In the genomic region with DNA sequence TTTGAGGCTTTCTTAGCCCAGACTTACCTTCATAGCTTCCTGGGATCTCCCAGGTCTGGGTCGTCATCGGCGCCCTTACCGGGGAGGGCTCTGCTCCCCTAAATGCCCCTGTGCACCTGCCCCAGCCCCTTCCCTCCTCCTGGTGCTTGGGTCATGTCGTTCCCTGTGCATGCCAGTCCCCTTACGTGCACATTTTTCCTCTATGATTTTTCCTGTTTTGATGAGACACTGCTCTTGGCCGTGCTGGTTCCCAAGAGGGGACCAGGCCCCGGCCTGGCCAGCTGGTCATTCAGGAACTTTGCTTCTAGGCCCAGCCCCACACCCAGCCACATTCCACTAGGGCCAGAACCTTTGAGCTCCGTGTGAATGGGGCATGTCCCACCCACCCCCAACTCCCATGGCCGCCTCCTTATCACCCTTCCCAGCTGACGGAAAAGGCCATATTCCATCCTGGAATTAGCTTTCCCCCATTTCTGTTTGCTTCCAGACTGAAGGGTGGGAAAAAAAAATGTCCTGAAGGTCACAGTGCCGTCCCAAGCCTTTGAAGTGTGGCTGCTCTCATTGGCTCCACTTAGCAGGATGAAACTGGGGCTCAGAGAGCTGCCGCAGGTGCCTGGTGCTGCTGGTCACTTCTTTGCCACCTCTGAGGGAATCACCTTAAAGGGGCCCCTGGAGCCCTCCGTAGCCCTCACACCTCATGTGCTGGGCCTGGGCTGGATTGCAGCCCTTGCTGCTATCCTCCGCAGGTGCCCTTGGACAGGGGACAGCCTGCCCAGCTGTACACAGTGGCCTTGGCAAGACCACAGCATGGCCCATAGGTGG, we compare ENCODE assay signal across 12 cellular contexts. TPM values are rescaled to one million over a fixed set of nuclear protein-coding genes. Genes with fewer than 3 reads are reported as not detected.
DNase-seq lines count a peak whose midpoint lies in the region; ATAC-seq and TF ChIP-seq lines count a peak whose summit lies in the region.
"Had no signal": no experiment of that assay in that cellular context is flagged by ENCODE, and none has a peak within 500 bp of the region (broad histone marks: within the 10 kb centered on the region; RNA-seq: fewer than 3 reads in every experiment).

No MANE protein-coding gene starts in this region.

- H3K27ac ChIP-seq in adipose tissue (ENCODE audit: low read depth, low read length) (peak overlapping the region; percentile 83), OCI-LY7 (ENCODE audit: low read depth, low read length, poor library complexity, severe bottlenecking) (no peak overlapping the region)

- POLR2A ChIA-PET in OCI-LY7 (lab: Charles Lee) = interaction anchor here (1.3 to 1.5 kb wide), 3 partner anchors 10 to 23 kb away, joined by 4 to 5 read pairs (median 4); no protein-coding TSS in a partner anchor

- H3K9me3 ChIP-seq in OCI-LY7 (ENCODE audit: low read length) = no peaks in the 10 kb centered on the region
- H3K9me3 ChIP-seq: HAP-1 had no signal

- no peak overlapping the region for H3K4me2 ChIP-seq in OCI-LY7 (ENCODE audit: low read length)

- DNase-seq in Daoy (ENCODE audit: low read depth) (peak; percentile 67), left cardiac atrium (peak; percentile 91), renal cortical epithelial cell (ENCODE audit: low read depth) (peak; percentile 83), midbrain (lab: John Stamatoyannopoulos, UW) (no peak), OCI-LY7 (ENCODE audit: low spot score) (no peak)
- DNase-seq: activated CD4-positive, alpha-beta memory T cell treated with anti-CD3 and anti-CD28 coated beads, Interleukin-2, amount 10 ng/mL, durations not matched to agents 7 days and 5 days; hippocampal formation; NCI-H1436 had no signal

- peaks cover 8% of the 10 kb centered on the region; the same call in 1 of the 2 replicates for H3K79me2 ChIP-seq in OCI-LY7 (ENCODE audit: insufficient read depth, low read depth, low read length)

- H3K9me2 ChIP-seq in OCI-LY7 (ENCODE audit: insufficient read depth, low read length) = no peaks in the 10 kb centered on the region

- H4K20me1 ChIP-seq in OCI-LY7 (ENCODE audit: insufficient read depth, low read length) = peaks cover 5% of the 10 kb centered on the region; the same call in 1 of the 2 replicates

- H3K36me3 ChIP-seq in OCI-LY7 (ENCODE audit: insufficient read depth, low read length) = peaks cover 25% of the 10 kb centered on the region; the same call in 1 of the 2 replicates
- H3K36me3 ChIP-seq: HAP-1 had no signal

- no TSS peak for BruUV-seq in OCI-LY7 (replicated peaks; lab: Mats Ljungman, UMichigan)

- no peaks in the 10 kb centered on the region for H3K4me1 ChIP-seq in OCI-LY7 (ENCODE audit: insufficient read depth, low read length, poor library complexity, severe bottlenecking)
- H3K4me1 ChIP-seq: HAP-1 had no signal

- ATAC-seq in left cardiac atrium (peak; percentile 44 to 67), GM21737 (IDR thresholded peaks at IDR 0.05; ENCODE audit: unreplicated experiment) (no peak), HG03108 (IDR thresholded peaks at IDR 0.05; ENCODE audit: unreplicated experiment) (no peak)

- no peak overlapping the region for H2AFZ ChIP-seq in OCI-LY7 (ENCODE audit: low read length)

- H3K4me3 ChIP-seq in OCI-LY7 (ENCODE audit: low read depth, low read length, poor library complexity, severe bottlenecking) = no peak overlapping the region
- H3K4me3 ChIP-seq: HAP-1 had no signal

- intact Hi-C loops in left cardiac atrium (cut with DNase I) = no loop called here
- intact Hi-C loops in OCI-LY7 (cut with micrococcal nuclease; ENCODE audit: unreplicated experiment) = no loop called here

- TF ChIP-seq CTCF in OCI-LY7 (conservative IDR thresholded peaks at IDR 0.05; ENCODE audit: low read length) = no peak

- CTCF ChIA-PET in OCI-LY7 (lab: Charles Lee; ENCODE audit: unreplicated experiment) = no interaction called here

- WGBS in adipose tissue, 3 donors = 39 to 55% (median 50%) methylated on average over 15 of the region's 15 CpGs

RNA-seq across cellular contexts. Expression of gene ERGIC1, which starts 25.1 kb away (rescaled TPM):
- 77.2 and 77.4 TPM in 2 replicates for total RNA-seq in Daoy (2014; rRNA removed; shearing (Covaris generic))
- 100 to 1,000 TPM in 2 of 3 donors, 10 to 100 TPM in 1; 66.5 to 123 (median 119) TPM for polyA plus RNA-seq in adipose tissue
- 10 to 100 TPM; 77.3 to 90.8 TPM for total RNA-seq in left cardiac atrium
- total RNA-seq in renal cortical epithelial cell = 143 and 240 TPM in 2 replicates
- 101 and 125 TPM in 2 replicates for total RNA-seq in OCI-LY7 (2014; rRNA removed; shearing (Covaris generic))
- 178 and 201 TPM in 2 replicates for total RNA-seq in OCI-LY7 (2022)

Comparison
In these comparisons a context has a peak if more than half of its experiments do, and no peak if none do; other contexts are left out.
1. DNase-seq: peak in Daoy (single experiment), left cardiac atrium (single experiment) and renal cortical epithelial cell (single experiment); none in midbrain (single experiment) and OCI-LY7 (single experiment).
2. ATAC-seq: peak in left cardiac atrium (2 of 2); none in GM21737 (single experiment) and HG03108 (single experiment).